18 cellular contexts compared by ENCODE assay signal in genomic region chr5:172439785-172440480, GRCh38. TPM values are rescaled to one million over a fixed set of nuclear protein-coding genes. Genes with fewer than 3 reads are reported as not detected.
DNase-seq lines count a peak whose midpoint lies in the region; ATAC-seq and TF ChIP-seq lines count a peak whose summit lies in the region.
"Had no signal": no experiment of that assay in that cellular context is flagged by ENCODE, and none has a peak within 500 bp of the region (broad histone marks: within the 10 kb centered on the region; RNA-seq: fewer than 3 reads in every experiment).

No MANE protein-coding gene starts in this region.

- TF ChIP-seq POLR2A in stomach (IDR thresholded peaks at IDR 0.05) (no peak), GM18505 (IDR thresholded peaks at IDR 0.05; ENCODE audit: borderline replicate concordance, extremely low read depth, insufficient read depth, insufficient read length) (no peak)

- H3K4me1 Mint-ChIP-seq in brain = peaks cover 76% of the 10 kb centered on the region
- peaks cover 19% of the 10 kb centered on the region for H3K4me1 Mint-ChIP-seq in stimulated activated effector memory CD8-positive, alpha-beta T cell treated with anti-CD3 and anti-CD28 coated beads, Interleukin-12 subunit alpha, Interleukin-12 subunit beta, amount 100 ng/mL, for 72 hours

- H3K36me3 ChIP-seq in BE2C = no peaks in the 10 kb centered on the region
- peaks cover 0 to 7% (median 0%) of the 10 kb centered on the region in 4 donors for H3K36me3 ChIP-seq in stomach

- no peak overlapping the region for H3K4me3 Mint-ChIP-seq in brain
- H3K4me3 Mint-ChIP-seq in stimulated activated effector memory CD8-positive, alpha-beta T cell treated with anti-CD3 and anti-CD28 coated beads, Interleukin-12 subunit alpha, Interleukin-12 subunit beta, amount 100 ng/mL, for 72 hours = no peak overlapping the region
- H3K4me3 Mint-ChIP-seq: activated naive CD4-positive, alpha-beta T cell treated with anti-CD3 and anti-CD28 coated beads, Interleukin-2, amount 50 U/mL, for 24 hours had no signal

- H3K9me3 ChIP-seq in BE2C (no peaks in the 10 kb centered on the region), stomach (no peaks in the 10 kb centered on the region)

- no peak for TF ChIP-seq EP300 in stomach (IDR thresholded peaks at IDR 0.05)

- DNase-seq in BE2C (peak; percentile 74), stomach (no peak), DMS53 treated with DMSO at 0.1 percent for 48 hours (lab: John Stamatoyannopoulos, UW; ENCODE audit: unreplicated experiment) (no peak)
- DNase-seq in activated CD4-positive, alpha-beta T cell treated with anti-CD3 and anti-CD28 coated beads for 4 hours = no peak
- no peak for DNase-seq in stimulated activated effector memory CD8-positive, alpha-beta T cell treated with anti-CD3 and anti-CD28 coated beads, Interleukin-12 subunit alpha, Interleukin-12 subunit beta, amount 100 ng/mL, for 72 hours (ENCODE audit: low spot score in 2 of 2)
- DNase-seq: activated CD8-positive, alpha-beta memory T cell treated with anti-CD3 and anti-CD28 coated beads for 24 hours; activated T-cell treated with anti-CD3 and anti-CD28 coated beads, Interleukin-2, amount 50 U/mL, for 48 hours; cortex of kidney; KG1; stimulated activated CD4-positive, alpha-beta T cell treated with anti-CD3 and anti-CD28 coated beads, Interleukin-2, amount 100 ng/mL, for 48 hours; T1000 had no signal

- WGBS in stomach, 5 donors = 81 to 86% (median 84%) methylated on average over 20 to 22 of the region's 22 CpGs

- intact Hi-C loops in stomach (cut with DNase I; ENCODE audit: low total_unique reads) = no loop called here

- no peaks in the 10 kb centered on the region for H3K27me3 ChIP-seq in BE2C
- no peaks in the 10 kb centered on the region for H3K27me3 ChIP-seq in layer of hippocampus (ENCODE audit: control insufficient read depth, insufficient read depth, low read length)
- no peaks in the 10 kb centered on the region for H3K27me3 ChIP-seq in stomach

- H3K4me3 ChIP-seq in BE2C (ENCODE audit: low read depth, low read length) = no peak overlapping the region
- no peak overlapping the region for H3K4me3 ChIP-seq in stomach
- H3K4me3 ChIP-seq: skin epidermis had no signal

- ATAC-seq in GM18505 (IDR thresholded peaks at IDR 0.05; ENCODE audit: unreplicated experiment) = no peak
- no peak for ATAC-seq in stimulated activated effector memory CD8-positive, alpha-beta T cell treated with anti-CD3 and anti-CD28 coated beads, Interleukin-12 subunit alpha, Interleukin-12 subunit beta, amount 100 ng/mL, for 72 hours

- H3K27ac Mint-ChIP-seq in brain = peak overlapping the region in 4 of 5 experiments; percentile 30 to 86 (median 75)
- no peak overlapping the region for H3K27ac Mint-ChIP-seq in stimulated activated effector memory CD8-positive, alpha-beta T cell treated with anti-CD3 and anti-CD28 coated beads, Interleukin-12 subunit alpha, Interleukin-12 subunit beta, amount 100 ng/mL, for 72 hours
- H3K27ac Mint-ChIP-seq: activated naive CD4-positive, alpha-beta T cell treated with anti-CD3 and anti-CD28 coated beads, Interleukin-2, amount 50 U/mL, for 24 hours had no signal

- H3K27me3 Mint-ChIP-seq in brain = peaks cover 6% of the 10 kb centered on the region

- peak overlapping the region; percentile 21 for H3K27ac ChIP-seq in layer of hippocampus (ENCODE audit: low read depth, low read length)
- H3K27ac ChIP-seq in stomach = peak overlapping the region in 4 of 5 donors; percentile 14 to 94 (median 56)
- H3K27ac ChIP-seq: parathyroid adenoma, RWPE1 had no signal

- TF ChIP-seq CTCF in BE2C (IDR thresholded peaks at IDR 0.05; ENCODE audit: low read depth, low read length) (0 out of 2 replicates have a peak, but pooled peaks have one; percentile 1), brain (conservative IDR thresholded peaks at IDR 0.05) (no peak), stomach (IDR thresholded peaks at IDR 0.05) (no peak)

- peaks cover 13% of the 10 kb centered on the region for H3K36me3 Mint-ChIP-seq in brain
- H3K36me3 Mint-ChIP-seq in stimulated activated effector memory CD8-positive, alpha-beta T cell treated with anti-CD3 and anti-CD28 coated beads, Interleukin-12 subunit alpha, Interleukin-12 subunit beta, amount 100 ng/mL, for 72 hours = no peaks in the 10 kb centered on the region
- H3K36me3 Mint-ChIP-seq: activated naive CD4-positive, alpha-beta T cell treated with anti-CD3 and anti-CD28 coated beads, Interleukin-2, amount 50 U/mL, for 24 hours had no signal

- peaks cover 0 to 1% (median 0%) of the 10 kb centered on the region in 5 experiments for H3K9me3 Mint-ChIP-seq in brain
- H3K9me3 Mint-ChIP-seq in stimulated activated effector memory CD8-positive, alpha-beta T cell treated with anti-CD3 and anti-CD28 coated beads, Interleukin-12 subunit alpha, Interleukin-12 subunit beta, amount 100 ng/mL, for 72 hours = no peaks in the 10 kb centered on the region
- H3K9me3 Mint-ChIP-seq: activated naive CD4-positive, alpha-beta T cell treated with anti-CD3 and anti-CD28 coated beads, Interleukin-2, amount 50 U/mL, for 24 hours had no signal

- H3K4me1 ChIP-seq in BE2C (peaks cover 21% of the 10 kb centered on the region), stomach (peaks cover 38 to 71% (median 54%) of the 10 kb centered on the region in 4 donors)
- H3K4me1 ChIP-seq: parathyroid adenoma had no signal

RNA-seq across cellular contexts. Expression of gene SH3PXD2B, which starts 14.4 kb away (rescaled TPM):
- polyA plus RNA-seq in BE2C (2012; ENCODE audit: insufficient read depth, insufficient read length, low read depth) = 6.0 TPM
- 16.3 TPM for polyA plus RNA-seq in brain (ENCODE audit: insufficient read depth, low read depth, low replicate concordance)
- total RNA-seq in stomach = 10 to 100 TPM in 4 of 5 donors, 1 to 10 TPM in 1; 7.2 to 63.0 (median 35.1) TPM
- 10 to 100 TPM in 1 of 3 donors, 1 to 10 TPM in 2; 6.7 to 15.8 (median 7.4) TPM for polyA plus RNA-seq in stomach
